ENCODE assay signal across 19 cellular contexts in genomic region chr7:156935250-156935649, GRCh38. TPM values are rescaled to one million over a fixed set of nuclear protein-coding genes. Genes with fewer than 3 reads are reported as not detected.
DNase-seq lines count a peak whose midpoint lies in the region; ATAC-seq and TF ChIP-seq lines count a peak whose summit lies in the region.
"Had no signal": no experiment of that assay in that cellular context is flagged by ENCODE, and none has a peak within 500 bp of the region (broad histone marks: within the 10 kb centered on the region; RNA-seq: fewer than 3 reads in every experiment).

No MANE protein-coding gene starts in this region.

- no peak overlapping the region for H4K8ac ChIP-seq in IMR-90 (ENCODE audit: low read depth in 2 of 2, low read length in 2 of 2)

- H3K9ac ChIP-seq in GM23248: no peak overlapping the region
- H3K9ac ChIP-seq in IMR-90 (ENCODE audit: low read depth, low read length): no peak overlapping the region

- H2BK120ac ChIP-seq in IMR-90 (ENCODE audit: low read depth, low read length): no peak overlapping the region

- intact Hi-C loops in IMR-90 (cut with micrococcal nuclease): no loop called here

- no peaks in the 10 kb centered on the region for H3K36me3 ChIP-seq in GM23248 (ENCODE audit: low read depth)
- H3K36me3 ChIP-seq in IMR-90 (ENCODE audit: control insufficient read depth, insufficient read depth, low read length): no peaks in the 10 kb centered on the region
- no peaks in the 10 kb centered on the region for H3K36me3 ChIP-seq in MG63
- H3K36me3 ChIP-seq: BE2C had no signal

- DNase-seq in GM23248 (peak; percentile 20), IMR-90 (peak; percentile 14), epithelial cell of esophagus (ENCODE audit: low read depth) (peak; percentile 51), nephron progenitor cell (no peak), NCI-H2171 treated with DMSO at 0.1 percent for 48 hours (lab: John Stamatoyannopoulos, UW) (no peak), SIG-M5 treated with dmso at 0.1 percent for 504 hours (lab: John Stamatoyannopoulos, UW; ENCODE audit: unreplicated experiment) (no peak), KG1 (lab: John Stamatoyannopoulos, UW) (no peak), MG63 (no peak)
- DNase-seq: ACHN; BE2C; CD4-positive, alpha-beta T cell; DMS53; GOT3; Kasumi-1; NCI-H1417 treated with DMSO at 0.1 percent for 48 hours; NCI-H2029; NCI-H510A treated with DMSO at 0.1 percent for 48 hours; NCI-H82; T-cell had no signal

- H3K4me2 ChIP-seq in GM23248 (ENCODE audit: unreplicated experiment): no peak overlapping the region
- no peak overlapping the region for H3K4me2 ChIP-seq in IMR-90 (ENCODE audit: low read depth, low read length)

- H4K20me1 ChIP-seq in GM23248 (ENCODE audit: insufficient read depth) (no peaks in the 10 kb centered on the region), IMR-90 (ENCODE audit: insufficient read depth, low read length) (no peaks in the 10 kb centered on the region)

- CTCF ChIA-PET in IMR-90 (lab: Yijun Ruan, JAX): interaction anchor here (0.7 kb wide), 1 partner anchor 254 kb away, joined by 3 read pairs; no protein-coding TSS in a partner anchor

- H2BK20ac ChIP-seq in IMR-90 (ENCODE audit: low read depth, low read length): no peak overlapping the region

- no peak overlapping the region for H2AK9ac ChIP-seq in IMR-90 (replicated peaks; ENCODE audit: low read depth, low read length, poor library complexity)

- no peak overlapping the region for H3K4me3 Mint-ChIP-seq in nephron progenitor cell
- H3K4me3 Mint-ChIP-seq: CD4-positive, alpha-beta T cell; T-cell had no signal

- no peaks in the 10 kb centered on the region for H3K79me2 ChIP-seq in GM23248 (ENCODE audit: insufficient read depth)

- H2AK5ac ChIP-seq in IMR-90 (ENCODE audit: low read depth, low read length): no peak overlapping the region

- no peaks in the 10 kb centered on the region for H3K9me2 ChIP-seq in GM23248 (ENCODE audit: insufficient read depth)

- H2BK5ac ChIP-seq in IMR-90 (ENCODE audit: low read depth, low read length, poor library complexity, severe bottlenecking): no peak overlapping the region

- H4K5ac ChIP-seq in IMR-90 (ENCODE audit: low read depth, low read length): no peak overlapping the region

- H3K4me1 ChIP-seq in GM23248 (ENCODE audit: insufficient read depth): no peaks in the 10 kb centered on the region
- no peaks in the 10 kb centered on the region for H3K4me1 ChIP-seq in IMR-90 (ENCODE audit: control insufficient read depth, insufficient read depth, low read length)
- H3K4me1 ChIP-seq: BE2C had no signal

- TF ChIP-seq CTCF in IMR-90 (conservative IDR thresholded peaks at IDR 0.05; ENCODE audit: low read depth, low read length) (no peak), epithelial cell of esophagus (IDR thresholded peaks at IDR 0.05; ENCODE audit: insufficient read depth, low read depth, low read length, missing control alignments) (no peak), nephron progenitor cell (IDR thresholded peaks at IDR 0.05) (no peak)

- TF ChIP-seq RAD21 in IMR-90 (IDR thresholded peaks at IDR 0.05; ENCODE audit: low read length): no peak

- peak overlapping the region; percentile 34 for H3K27ac Mint-ChIP-seq in nephron progenitor cell
- H3K27ac Mint-ChIP-seq: CD4-positive, alpha-beta T cell; T-cell had no signal

- no peaks in the 10 kb centered on the region for H3K79me1 ChIP-seq in IMR-90 (ENCODE audit: low read depth in 1 of 2, low read length in 2 of 2)

- H3K56ac ChIP-seq in IMR-90 (ENCODE audit: extremely low read depth, insufficient read depth, low read length): no peak overlapping the region

- in situ Hi-C loops in GM23248 (cut with MboI) (no loop called here), IMR-90 (cut with MboI; ENCODE audit: low sequenced_read_pairs) (no loop called here)

- H3K27ac ChIP-seq in GM23248 (no peak overlapping the region), IMR-90 (ENCODE audit: insufficient read depth, low read length) (no peak overlapping the region)

- H3K36me3 Mint-ChIP-seq in nephron progenitor cell (ENCODE audit: low read depth): no peaks in the 10 kb centered on the region
- H3K36me3 Mint-ChIP-seq: T-cell had no signal

- no peak overlapping the region for H3K14ac ChIP-seq in IMR-90 (replicated peaks; ENCODE audit: low read depth, low read length)

- no peaks in the 10 kb centered on the region for H3K27me3 ChIP-seq in GM23248 (replicated peaks; ENCODE audit: insufficient read depth)
- peaks cover 1% of the 10 kb centered on the region for H3K27me3 ChIP-seq in IMR-90 (ENCODE audit: control insufficient read depth, insufficient read depth, low read length)
- no peaks in the 10 kb centered on the region for H3K27me3 ChIP-seq in MG63
- H3K27me3 ChIP-seq: BE2C had no signal

- WGBS in GM23248 (ENCODE audit: low coverage in 1 of 2, low lambda C conversion rate in 2 of 2, missing lambda C conversion rate in 2 of 2), 2 experiments: 57 to 62% methylated on average over 7 of the region's 7 CpGs
- WGBS in IMR-90 (ENCODE audit: extremely low coverage in 2 of 2, insufficient read length in 1 of 2), 2 experiments: 83% methylated on average over 2 of the region's 7 CpGs; no CpG with 5 or more reads in 1 of the 2 experiments

- no peak overlapping the region for H4K91ac ChIP-seq in IMR-90 (ENCODE audit: insufficient read depth, low read depth, low read length)

- H3K4me3 ChIP-seq in GM23248 (no peak overlapping the region), IMR-90 (ENCODE audit: insufficient read depth, low read depth, low read length) (no peak overlapping the region), epithelial cell of esophagus (ENCODE audit: low read length) (no peak overlapping the region), MG63 (no peak overlapping the region)

- H3K9me3 ChIP-seq in GM23248 (ENCODE audit: low read depth) (no peaks in the 10 kb centered on the region), IMR-90 (ENCODE audit: control insufficient read depth, insufficient read depth, low read length) (no peaks in the 10 kb centered on the region), MG63 (no peaks in the 10 kb centered on the region)
- H3K9me3 ChIP-seq: BE2C had no signal

- no peak overlapping the region for H2BK15ac ChIP-seq in IMR-90 (ENCODE audit: low read depth, low read length)

- no peak for TF ChIP-seq POLR2A in IMR-90 (IDR thresholded peaks at IDR 0.05; ENCODE audit: low read depth, low read length)

- peaks cover 26% of the 10 kb centered on the region for H3K27me3 Mint-ChIP-seq in nephron progenitor cell (ENCODE audit: low read depth, poor library complexity)

- H2AFZ ChIP-seq in GM23248 (no peak overlapping the region), IMR-90 (replicated peaks; ENCODE audit: low read length, poor library complexity) (no peak overlapping the region)

- no peak overlapping the region for H3K4ac ChIP-seq in IMR-90 (ENCODE audit: low read depth, low read length)

- no peak overlapping the region for H3K18ac ChIP-seq in IMR-90 (ENCODE audit: low read depth, low read length)

- no peak for ATAC-seq in IMR-90 (ENCODE audit: low read depth)
- ATAC-seq: T-cell had no signal

- no peak overlapping the region for H3K23ac ChIP-seq in IMR-90 (ENCODE audit: low read depth, low read length)

- POLR2A ChIA-PET in IMR-90 (lab: Charles Lee; ENCODE audit: unreplicated experiment): interaction anchor here (0.7 kb wide), 1 partner anchor 447 kb away, joined by 6 read pairs; no protein-coding TSS in a partner anchor

- no peaks in the 10 kb centered on the region for H3F3A ChIP-seq in GM23248 (ENCODE audit: insufficient read depth)

- dilution Hi-C loops in IMR-90 (cut with HindIII; ENCODE audit: low sequenced_read_pairs, unreplicated experiment): no loop called here

- BruUV-seq in IMR-90 (replicated peaks; lab: Mats Ljungman, UMichigan): no TSS peak

- peaks cover 2% of the 10 kb centered on the region for H3K9me3 Mint-ChIP-seq in nephron progenitor cell
- H3K9me3 Mint-ChIP-seq: CD4-positive, alpha-beta T cell; T-cell had no signal

- H3K9me1 ChIP-seq in IMR-90 (ENCODE audit: insufficient read depth, low read length): no peaks in the 10 kb centered on the region; the same call in 1 of the 2 replicates

- H3K4me1 Mint-ChIP-seq in nephron progenitor cell: peaks cover 15% of the 10 kb centered on the region

TF ChIP-seq in IMR-90, 13 proteins besides CTCF, POLR2A, EP300 and RAD21 (continues in another document):
- TF ChIP-seq CHD1 (IDR thresholded peaks at IDR 0.05; ENCODE audit: low read depth, low read length): no peak
- TF ChIP-seq CEBPB (IDR thresholded peaks at IDR 0.05; ENCODE audit: low read depth, low read length): no peak
- TF ChIP-seq RFX5 (IDR thresholded peaks at IDR 0.05; ENCODE audit: low read depth, low read length): no peak
- TF ChIP-seq, protein P1, sequence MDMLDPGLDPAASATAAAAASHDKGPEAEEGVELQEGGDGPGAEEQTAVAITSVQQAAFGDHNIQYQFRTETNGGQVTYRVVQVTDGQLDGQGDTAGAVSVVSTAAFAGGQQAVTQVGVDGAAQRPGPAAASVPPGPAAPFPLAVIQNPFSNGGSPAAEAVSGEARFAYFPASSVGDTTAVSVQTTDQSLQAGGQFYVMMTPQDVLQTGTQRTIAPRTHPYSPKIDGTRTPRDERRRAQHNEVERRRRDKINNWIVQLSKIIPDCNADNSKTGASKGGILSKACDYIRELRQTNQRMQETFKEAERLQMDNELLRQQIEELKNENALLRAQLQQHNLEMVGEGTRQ (IDR thresholded peaks at IDR 0.05; ENCODE audit: low read depth, low read length): no peak

RNA-seq across cellular contexts. Expression of gene NOM1, which starts 14.3 kb away (rescaled TPM):
- total RNA-seq in GM23248 (2014; rRNA removed; shearing (Covaris generic)): 13.7 and 17.9 TPM in 2 replicates
- 9.2 TPM in 2 replicates for polyA plus RNA-seq in GM23248 (2016; fragmentation: Nextera tagmentation; extraction: Ambion mirVana)
- total RNA-seq in IMR-90 (2012; rRNA removed): 15.4 and 16.4 TPM in 2 replicates
- 14.3 and 15.3 TPM in 2 replicates for polyA plus RNA-seq in IMR-90 (2012; rRNA removed)
- 3.5 and 6.4 TPM in 2 replicates for polyA plus RNA-seq in IMR-90 (2012; cell fraction: cytosol; rRNA removed)
- polyA plus RNA-seq in IMR-90 (2012; cell fraction: nucleus; rRNA removed; ENCODE audit: low replicate concordance): 29.4 and 48.6 TPM in 2 replicates
- 1.9 and 5.6 TPM in 2 replicates for total RNA-seq in MG63 (2014; rRNA removed; shearing (Covaris generic); ENCODE audit: low replicate concordance)

RNA-seq across cellular contexts. Expression of gene LMBR1, which starts 42.3 kb away (rescaled TPM):
- 24.5 and 26.7 TPM in 2 replicates for total RNA-seq in GM23248 (2014; rRNA removed; shearing (Covaris generic))
- polyA plus RNA-seq in GM23248 (2016; fragmentation: Nextera tagmentation; extraction: Ambion mirVana) (21.8 and 22.6 TPM in 2 replicates), IMR-90 (2012; rRNA removed) (9.3 and 11.9 TPM in 2 replicates)
- 19.9 and 30.3 TPM in 2 replicates for total RNA-seq in IMR-90 (2012; rRNA removed)
- 5.0 and 12.5 TPM in 2 replicates for polyA plus RNA-seq in IMR-90 (2012; cell fraction: cytosol; rRNA removed)
- 11.8 and 15.5 TPM in 2 replicates for polyA plus RNA-seq in IMR-90 (2012; cell fraction: nucleus; rRNA removed; ENCODE audit: low replicate concordance)
- 23.8 and 60.9 TPM in 2 replicates for total RNA-seq in MG63 (2014; rRNA removed; shearing (Covaris generic); ENCODE audit: low replicate concordance)

Comparison
In these comparisons a context has a peak if more than half of its experiments do, and no peak if none do; other contexts are left out.
1. DNase-seq: peak in GM23248 (single experiment), IMR-90 (single experiment) and epithelial cell of esophagus (single experiment); none in nephron progenitor cell (single experiment), NCI-H2171 treated with DMSO at 0.1 percent for 48 hours (single experiment), SIG-M5 treated with dmso at 0.1 percent for 504 hours (single experiment), KG1 (single experiment) and MG63 (single experiment).